ENCODE assay signal across 12 cellular contexts in the genomic region with DNA sequence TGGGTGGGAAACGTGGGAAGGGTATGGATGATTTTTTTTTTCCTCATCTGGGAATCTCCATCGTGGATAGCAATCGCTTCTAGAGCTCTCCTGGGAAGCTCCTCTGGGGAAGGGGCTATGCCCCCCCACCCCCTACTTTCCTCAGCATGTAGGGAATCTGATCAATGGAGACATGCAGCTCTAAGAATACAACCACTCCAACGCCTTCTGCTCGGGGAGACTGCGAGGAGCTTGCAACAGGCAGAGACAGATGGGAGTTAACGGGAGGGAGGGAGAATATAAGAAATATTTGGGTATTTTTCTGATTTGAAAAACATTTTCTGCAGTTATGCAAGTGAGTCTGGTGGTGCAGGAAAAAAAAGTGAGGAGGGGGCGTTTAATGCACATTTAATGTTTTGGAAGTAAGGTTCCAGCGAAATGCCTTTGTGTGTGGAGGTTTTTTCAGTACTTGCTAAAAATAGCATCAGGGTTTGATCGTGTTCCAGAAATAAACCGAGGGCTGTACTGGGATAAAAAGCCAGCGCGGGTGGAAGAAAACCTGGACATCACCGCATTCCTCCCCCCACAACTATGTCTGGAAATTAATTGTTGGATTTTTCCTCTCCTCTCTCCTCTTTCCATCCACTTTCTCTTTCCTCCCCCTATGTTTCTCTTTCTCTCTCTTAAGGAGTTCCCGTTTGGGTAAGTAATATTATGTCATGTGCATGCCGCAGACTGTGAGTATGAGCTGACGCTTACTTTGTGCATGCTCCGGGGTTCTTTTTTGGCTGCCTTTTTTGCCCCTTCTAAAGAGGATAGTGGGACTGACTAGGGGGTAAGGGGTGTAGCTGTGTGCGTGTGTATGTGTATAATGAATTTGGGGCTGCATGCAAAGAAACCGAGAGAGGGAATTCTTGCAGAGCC.
DNase-seq lines count a peak whose midpoint lies in the region; ATAC-seq, FAIRE-seq and TF ChIP-seq lines count a peak whose summit lies in the region.
"Had no signal": no experiment of that assay in that cellular context is flagged by ENCODE, and none has a peak within 500 bp of the region (broad histone marks: within the 10 kb centered on the region; RNA-seq: fewer than 3 reads in every experiment).

No MANE protein-coding gene starts in this region.

- H3K4me2 ChIP-seq in keratinocyte (ENCODE audit: control insufficient read depth, extremely low read depth, insufficient read depth, low read depth, low read length) = peak overlapping the region; percentile 30

- no peak for ATAC-seq in activated naive CD8-positive, alpha-beta T cell treated with anti-CD3 and anti-CD28 coated beads, Interleukin-2, amount 10 ng/mL, durations not matched to agents 7 days and 5 days (ENCODE audit: low read depth)
- ATAC-seq: gastroesophageal sphincter had no signal

- no peak overlapping the region for H2AFZ ChIP-seq in keratinocyte (ENCODE audit: control insufficient read depth, low read length)

- TF ChIP-seq EP300 in suprapubic skin (IDR thresholded peaks at IDR 0.05) = no peak

- no peaks in the 10 kb centered on the region for H4K20me1 ChIP-seq in keratinocyte (ENCODE audit: control insufficient read depth, extremely low read depth, insufficient read depth, low read length)

- no peaks in the 10 kb centered on the region for H3K9me1 ChIP-seq in keratinocyte (ENCODE audit: control insufficient read depth, extremely low read depth, insufficient read depth, low read length)

- peaks cover 2% of the 10 kb centered on the region for H3K36me3 Mint-ChIP-seq in activated naive CD8-positive, alpha-beta T cell
- H3K36me3 Mint-ChIP-seq in activated naive CD8-positive, alpha-beta T cell treated with anti-CD3 and anti-CD28 coated beads for 36 hours = no peaks in the 10 kb centered on the region
- H3K36me3 Mint-ChIP-seq in activated naive CD8-positive, alpha-beta T cell treated with anti-CD3 and anti-CD28 coated beads, Interleukin-2, amount 10 ng/mL, durations not matched to agents 7 days and 5 days = peaks cover 1% of the 10 kb centered on the region
- H3K36me3 Mint-ChIP-seq in activated naive CD4-positive, alpha-beta T cell treated with anti-CD3 and anti-CD28 coated beads for 36 hours (ENCODE audit: low read depth) = no peaks in the 10 kb centered on the region
- H3K36me3 Mint-ChIP-seq: activated naive CD4-positive, alpha-beta T cell treated with anti-CD3 and anti-CD28 coated beads, Interleukin-2, amount 50 U/mL, for 24 hours had no signal

- dilution Hi-C loops in keratinocyte (cut with MboI; ENCODE audit: extremely low pct_ligation_motif_present, low sequenced_read_pairs) = no loop called here

- H3K27me3 ChIP-seq in keratinocyte (ENCODE audit: control insufficient read depth, extremely low read depth, insufficient read depth, low read length) (peaks cover 94% of the 10 kb centered on the region), suprapubic skin (peaks cover 100% of the 10 kb centered on the region)

- CTCF ChIA-PET in activated naive CD4-positive, alpha-beta T cell treated with anti-CD3 and anti-CD28 coated beads for 36 hours (lab: Charles Lee) = interaction anchor here (0.6 to 3.2 kb wide), 6 partner anchors 10 to 659 kb away, joined by 3 to 22 read pairs (median 4); no protein-coding TSS in a partner anchor

- POLR2A ChIA-PET in activated naive CD8-positive, alpha-beta T cell treated with anti-CD3 and anti-CD28 coated beads, Interleukin-2, amount 10 ng/mL, durations not matched to agents 7 days and 5 days (lab: Charles Lee) = no interaction called here

- no peaks in the 10 kb centered on the region for H3K9me3 ChIP-seq in keratinocyte (ENCODE audit: control insufficient read depth, low read depth, low read length)
- H3K9me3 ChIP-seq in suprapubic skin = no peaks in the 10 kb centered on the region
- H3K9me3 ChIP-seq: gastroesophageal sphincter had no signal

- H3K4me1 Mint-ChIP-seq in activated naive CD8-positive, alpha-beta T cell (ENCODE audit: low read depth) = peaks cover 40% of the 10 kb centered on the region
- peaks cover 38% of the 10 kb centered on the region for H3K4me1 Mint-ChIP-seq in activated naive CD8-positive, alpha-beta T cell treated with anti-CD3 and anti-CD28 coated beads for 36 hours
- H3K4me1 Mint-ChIP-seq in activated naive CD8-positive, alpha-beta T cell treated with anti-CD3 and anti-CD28 coated beads, Interleukin-2, amount 10 ng/mL, durations not matched to agents 7 days and 5 days = peaks cover 34% of the 10 kb centered on the region
- H3K4me1 Mint-ChIP-seq in activated naive CD4-positive, alpha-beta T cell treated with anti-CD3 and anti-CD28 coated beads for 36 hours (ENCODE audit: low read depth) = peaks cover 40% of the 10 kb centered on the region

- no peaks in the 10 kb centered on the region for H3K9me3 Mint-ChIP-seq in activated naive CD8-positive, alpha-beta T cell (ENCODE audit: low read depth)
- H3K9me3 Mint-ChIP-seq in activated naive CD8-positive, alpha-beta T cell treated with anti-CD3 and anti-CD28 coated beads for 36 hours = no peaks in the 10 kb centered on the region
- H3K9me3 Mint-ChIP-seq in activated naive CD8-positive, alpha-beta T cell treated with anti-CD3 and anti-CD28 coated beads, Interleukin-2, amount 10 ng/mL, durations not matched to agents 7 days and 5 days = no peaks in the 10 kb centered on the region
- H3K9me3 Mint-ChIP-seq in activated naive CD4-positive, alpha-beta T cell treated with anti-CD3 and anti-CD28 coated beads for 36 hours = no peaks in the 10 kb centered on the region
- H3K9me3 Mint-ChIP-seq: activated naive CD4-positive, alpha-beta T cell treated with anti-CD3 and anti-CD28 coated beads, Interleukin-2, amount 50 U/mL, for 24 hours had no signal

- TF ChIP-seq CTCF in keratinocyte (optimal IDR thresholded peaks at IDR 0.05 in 1 of 3, IDR thresholded peaks at IDR 0.05 in 1 of 3, conservative IDR thresholded peaks at IDR 0.05 in 1 of 3; ENCODE audit: extremely low read depth in 1 of 3, insufficient read depth in 2 of 3, low read length in 3 of 3) (no peak), suprapubic skin (IDR thresholded peaks at IDR 0.05) (no peak)

- peaks cover 62% of the 10 kb centered on the region for H3K27me3 Mint-ChIP-seq in activated naive CD8-positive, alpha-beta T cell
- peaks cover 99% of the 10 kb centered on the region for H3K27me3 Mint-ChIP-seq in activated naive CD8-positive, alpha-beta T cell treated with anti-CD3 and anti-CD28 coated beads for 36 hours
- peaks cover 91% of the 10 kb centered on the region for H3K27me3 Mint-ChIP-seq in activated naive CD8-positive, alpha-beta T cell treated with anti-CD3 and anti-CD28 coated beads, Interleukin-2, amount 10 ng/mL, durations not matched to agents 7 days and 5 days
- H3K27me3 Mint-ChIP-seq in activated naive CD4-positive, alpha-beta T cell treated with anti-CD3 and anti-CD28 coated beads for 36 hours (ENCODE audit: low read depth) = peaks cover 86% of the 10 kb centered on the region

- WGBS in suprapubic skin = 7% methylated on average over 20 of the region's 20 CpGs

- no peak for DNase-seq in activated naive CD8-positive, alpha-beta T cell treated with anti-CD3 and anti-CD28 coated beads for 36 hours
- no peak for DNase-seq in activated naive CD8-positive, alpha-beta T cell treated with anti-CD3 and anti-CD28 coated beads, Interleukin-2, amount 10 ng/mL, durations not matched to agents 7 days and 5 days
- DNase-seq in keratinocyte (ENCODE audit: low read depth, low spot score) (no peak), suprapubic skin (ENCODE audit: low spot score in 2 of 2) (no peak), NCI-H2081 (lab: John Stamatoyannopoulos, UW) (no peak), NCI-H748 (lab: John Stamatoyannopoulos, UW; ENCODE audit: unreplicated experiment) (no peak)
- no peak for DNase-seq in activated naive CD4-positive, alpha-beta T cell treated with anti-CD3 and anti-CD28 coated beads for 36 hours
- DNase-seq: T-helper 9 cell had no signal

- H3K4me1 ChIP-seq in keratinocyte (ENCODE audit: control insufficient read depth, extremely low read depth, insufficient read depth, low read length) = peaks cover 4% of the 10 kb centered on the region
- peaks cover 52% of the 10 kb centered on the region for H3K4me1 ChIP-seq in suprapubic skin

- H3K27ac Mint-ChIP-seq in activated naive CD8-positive, alpha-beta T cell = no peak overlapping the region
- no peak overlapping the region for H3K27ac Mint-ChIP-seq in activated naive CD8-positive, alpha-beta T cell treated with anti-CD3 and anti-CD28 coated beads for 36 hours
- H3K27ac Mint-ChIP-seq in activated naive CD8-positive, alpha-beta T cell treated with anti-CD3 and anti-CD28 coated beads, Interleukin-2, amount 10 ng/mL, durations not matched to agents 7 days and 5 days = peak overlapping the region; percentile 48
- no peak overlapping the region for H3K27ac Mint-ChIP-seq in activated naive CD4-positive, alpha-beta T cell treated with anti-CD3 and anti-CD28 coated beads for 36 hours
- H3K27ac Mint-ChIP-seq: activated naive CD4-positive, alpha-beta T cell treated with anti-CD3 and anti-CD28 coated beads, Interleukin-2, amount 50 U/mL, for 24 hours had no signal

- no peak overlapping the region for H3K9ac ChIP-seq in keratinocyte (ENCODE audit: control insufficient read depth, extremely low read depth, insufficient read depth, low read length)

- H3K4me3 ChIP-seq in keratinocyte (ENCODE audit: control insufficient read depth in 2 of 3, extremely low read depth in 1 of 3, insufficient read depth in 2 of 3, low read depth in 1 of 3, low read length in 3 of 3) = no peak overlapping the region
- peak overlapping the region; percentile 34 for H3K4me3 ChIP-seq in suprapubic skin
- H3K4me3 ChIP-seq: skin epidermis had no signal

- H3K4me3 Mint-ChIP-seq in activated naive CD8-positive, alpha-beta T cell = peak overlapping the region; percentile 63
- H3K4me3 Mint-ChIP-seq in activated naive CD8-positive, alpha-beta T cell treated with anti-CD3 and anti-CD28 coated beads for 36 hours = no peak overlapping the region
- peak overlapping the region; percentile 4 for H3K4me3 Mint-ChIP-seq in activated naive CD8-positive, alpha-beta T cell treated with anti-CD3 and anti-CD28 coated beads, Interleukin-2, amount 10 ng/mL, durations not matched to agents 7 days and 5 days
- no peak overlapping the region for H3K4me3 Mint-ChIP-seq in activated naive CD4-positive, alpha-beta T cell treated with anti-CD3 and anti-CD28 coated beads for 36 hours
- H3K4me3 Mint-ChIP-seq: activated naive CD4-positive, alpha-beta T cell treated with anti-CD3 and anti-CD28 coated beads, Interleukin-2, amount 50 U/mL, for 24 hours had no signal

- no peak for FAIRE-seq in keratinocyte (lab: Jason Lieb, UNC)

- H3K27ac ChIP-seq in keratinocyte (ENCODE audit: control insufficient read depth, insufficient read depth, low read length) = no peak overlapping the region
- no peak overlapping the region for H3K27ac ChIP-seq in suprapubic skin
- H3K27ac ChIP-seq: gastroesophageal sphincter, skin epidermis had no signal

- no peaks in the 10 kb centered on the region for H3K36me3 ChIP-seq in keratinocyte (ENCODE audit: control insufficient read depth in 2 of 2, extremely low read depth in 1 of 2, insufficient read depth in 2 of 2, low read length in 2 of 2)
- no peaks in the 10 kb centered on the region for H3K36me3 ChIP-seq in suprapubic skin
- H3K36me3 ChIP-seq: gastroesophageal sphincter had no signal

- TF ChIP-seq POLR2A in suprapubic skin (IDR thresholded peaks at IDR 0.05) = no peak

- no peaks in the 10 kb centered on the region for H3K79me2 ChIP-seq in keratinocyte (ENCODE audit: control insufficient read depth, insufficient read depth, low read length)

- intact Hi-C loops in activated naive CD4-positive, alpha-beta T cell treated with anti-CD3 and anti-CD28 coated beads for 36 hours (cut with micrococcal nuclease) = loop anchor here (2.0 to 10.0 kb wide), 2 partner anchors 277 to 739 kb away; partner anchors contain the start of gene ALX4

Comparison
In these comparisons a context has a peak if more than half of its experiments do, and no peak if none do; other contexts are left out.
1. H3K4me3 Mint-ChIP-seq: peak in activated naive CD8-positive, alpha-beta T cell (single experiment) and activated naive CD8-positive, alpha-beta T cell treated with anti-CD3 and anti-CD28 coated beads, Interleukin-2, amount 10 ng/mL, durations not matched to agents 7 days and 5 days (single experiment); none in activated naive CD8-positive, alpha-beta T cell treated with anti-CD3 and anti-CD28 coated beads for 36 hours (single experiment) and activated naive CD4-positive, alpha-beta T cell treated with anti-CD3 and anti-CD28 coated beads for 36 hours (single experiment).